In the genomic region with DNA sequence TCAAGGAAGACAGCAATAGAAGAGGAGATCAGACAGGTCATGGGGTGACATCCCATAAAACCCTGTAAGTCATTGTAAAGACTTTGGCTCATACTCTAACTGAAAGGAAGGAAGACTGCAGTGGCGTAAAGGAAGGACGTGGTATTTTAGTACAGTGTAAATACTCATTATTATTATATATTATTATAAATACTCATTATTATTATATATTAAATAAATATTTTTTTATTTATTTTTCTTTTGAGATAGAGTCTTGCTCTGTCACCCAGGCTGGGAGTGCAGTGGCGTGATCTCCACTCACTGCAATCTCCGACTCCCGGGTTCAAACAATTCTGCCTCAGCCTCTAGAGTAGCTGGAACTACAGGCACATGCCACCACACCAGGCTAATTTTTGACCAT, we compare ENCODE assay signal across 37 cellular contexts. TPM values are rescaled to one million over a fixed set of nuclear protein-coding genes. Genes with fewer than 3 reads are reported as not detected.
"Had no signal": no experiment of that assay in that cellular context is flagged by ENCODE, and none has a peak within 500 bp of the region (broad histone marks: within the 10 kb centered on the region; RNA-seq: fewer than 3 reads in every experiment).

No MANE protein-coding gene starts in this region.

- H3K27me3 Mint-ChIP-seq: activated naive CD4-positive, alpha-beta T cell treated with anti-CD3 and anti-CD28 coated beads, Interleukin-2, amount 50 U/mL, for 24 hours had no signal

- H3K27ac ChIP-seq: ascending aorta, cardiac muscle cell, VCaP had no signal

- H3K36me3 Mint-ChIP-seq: activated naive CD4-positive, alpha-beta T cell treated with anti-CD3 and anti-CD28 coated beads, Interleukin-2, amount 50 U/mL, for 24 hours; brain had no signal

- ATAC-seq: activated CD4-positive, alpha-beta T cell treated with anti-CD3 and anti-CD28 coated beads for 36 hours; activated CD4-positive, CD25-positive, alpha-beta regulatory T cell treated with anti-CD3 and anti-CD28 coated beads, Interleukin-2, amount 50 U/mL, for 24 hours; activated CD8-positive, alpha-beta memory T cell treated with anti-CD3 and anti-CD28 coated beads, Interleukin-2, amount 10 ng/mL, durations not matched to agents 7 days and 5 days; activated CD8-positive, alpha-beta T cell treated with anti-CD3 and anti-CD28 coated beads, Interleukin-2, amount 10 ng/mL, durations not matched to agents 7 days and 5 days; activated naive CD8-positive, alpha-beta T cell treated with anti-CD3 and anti-CD28 coated beads, Interleukin-2, amount 50 U/mL, for 24 hours had no signal

- H3K36me3 ChIP-seq: ascending aorta, cardiac muscle cell had no signal

- H3K9me3 ChIP-seq: ascending aorta had no signal

- H3K27me3 ChIP-seq: ascending aorta, cardiac muscle cell had no signal

- H3K4me3 ChIP-seq: ascending aorta, cardiac muscle cell had no signal

- DNase-seq: activated CD4-positive, alpha-beta memory T cell treated with anti-CD3 and anti-CD28 coated beads, Interleukin-2, amount 10 ng/mL, durations not matched to agents 7 days and 5 days; activated CD4-positive, alpha-beta T cell treated with anti-CD3 and anti-CD28 coated beads for 1 hour; activated CD4-positive, alpha-beta T cell treated with anti-CD3 and anti-CD28 coated beads for 36 hours; activated CD4-positive, alpha-beta T cell treated with anti-CD3 and anti-CD28 coated beads for 48 hours; activated CD4-positive, alpha-beta T cell treated with anti-CD3 and anti-CD28 coated beads, Interleukin-2, amount 10 ng/mL, durations not matched to agents 7 days and 5 days; activated CD4-positive, alpha-beta T cell treated with anti-CD3 and anti-CD28 coated beads, Interleukin-2, amount 50 U/mL, for 48 hours; activated CD4-positive, CD25-positive, alpha-beta regulatory T cell; activated CD8-positive, alpha-beta memory T cell treated with anti-CD3 and anti-CD28 coated beads for 24 hours; activated CD8-positive, alpha-beta memory T cell treated with anti-CD3 and anti-CD28 coated beads, Interleukin-2, amount 10 ng/mL, durations not matched to agents 7 days and 5 days; activated CD8-positive, alpha-beta memory T cell treated with anti-CD3 and anti-CD28 coated beads, Interleukin-2, amount 50 U/mL, for 48 hours; activated CD8-positive, alpha-beta T cell treated with anti-CD3 and anti-CD28 coated beads, Interleukin-2, amount 10 ng/mL, durations not matched to agents 7 days and 5 days; activated effector memory CD4-positive, alpha-beta T cell treated with Interleukin-2 at 50 U/mL for 16 hours; activated gamma-delta T cell; activated naive CD4-positive, alpha-beta T cell treated with anti-CD3 and anti-CD28 coated beads, Interleukin-2, amount 10 ng/mL, durations not matched to agents 7 days and 5 days; activated naive CD4-positive, alpha-beta T cell treated with Interleukin-2 at 50 U/mL for 16 hours; activated naive CD8-positive, alpha-beta T cell treated with anti-CD3 and anti-CD28 coated beads, Interleukin-2, amount 10 ng/mL, durations not matched to agents 7 days and 5 days; activated naive CD8-positive, alpha-beta T cell treated with anti-CD3 and anti-CD28 coated beads, Interleukin-2, amount 50 U/mL, for 24 hours; activated T-cell treated with anti-CD3 and anti-CD28 coated beads, Interleukin-2, amount 50 U/mL, for 24 hours; activated T-cell treated with anti-CD3 and anti-CD28 coated beads, Interleukin-2, amount 50 U/mL, for 48 hours; amygdala; anterior cingulate cortex; caudate nucleus; cerebellar nuclear complex; T-helper 2 cell; T-helper 9 cell had no signal

- H3K27ac Mint-ChIP-seq: activated CD4-positive, alpha-beta memory T cell treated with anti-CD3 and anti-CD28 coated beads, Interleukin-2, amount 10 ng/mL, durations not matched to agents 7 days and 5 days; activated CD4-positive, alpha-beta T cell treated with anti-CD3 and anti-CD28 coated beads for 36 hours; activated CD4-positive, alpha-beta T cell treated with anti-CD3 and anti-CD28 coated beads, Interleukin-2, amount 10 ng/mL, durations not matched to agents 7 days and 5 days; activated CD8-positive, alpha-beta memory T cell treated with anti-CD3 and anti-CD28 coated beads, Interleukin-2, amount 10 ng/mL, durations not matched to agents 7 days and 5 days; activated CD8-positive, alpha-beta T cell treated with anti-CD3 and anti-CD28 coated beads, Interleukin-2, amount 10 ng/mL, durations not matched to agents 7 days and 5 days; activated naive CD4-positive, alpha-beta T cell treated with anti-CD3 and anti-CD28 coated beads, Interleukin-2, amount 10 ng/mL, durations not matched to agents 7 days and 5 days; activated naive CD8-positive, alpha-beta T cell; activated naive CD8-positive, alpha-beta T cell treated with anti-CD3 and anti-CD28 coated beads, Interleukin-2, amount 10 ng/mL, durations not matched to agents 7 days and 5 days; activated naive CD8-positive, alpha-beta T cell treated with anti-CD3 and anti-CD28 coated beads, Interleukin-2, amount 50 U/mL, for 24 hours; activated T-cell treated with anti-CD3 and anti-CD28 coated beads, Interleukin-2, amount 50 U/mL, for 24 hours; activated T-helper 2 cell treated with anti-CD3 and anti-CD28 coated beads, Interferon-gamma antibody, Interleukin-2, Interleukin-4, amounts not matched to agents 10 μg/mL and 5 μg/mL and 100 μg/mL, durations not matched to agents 14 hours and 24 hours and 36 hours; brain; T-helper 1 cell treated with Interleukin-12 subunit alpha and Interleukin-12 subunit beta and Interleukin-4 antibody, amounts not matched to agents 30 μg/mL and 1 μg/mL, for 36 hours; T-helper 2 cell treated with Interferon-gamma antibody and Interleukin-4, amounts not matched to agents 5 μg/mL and 100 μg/mL, for 36 hours had no signal

- H3K4me3 Mint-ChIP-seq: activated CD4-positive, alpha-beta memory T cell treated with anti-CD3 and anti-CD28 coated beads, Interleukin-2, amount 10 ng/mL, durations not matched to agents 7 days and 5 days; activated CD4-positive, alpha-beta T cell treated with anti-CD3 and anti-CD28 coated beads for 36 hours; activated CD4-positive, alpha-beta T cell treated with anti-CD3 and anti-CD28 coated beads, Interleukin-2, amount 10 ng/mL, durations not matched to agents 7 days and 5 days; activated CD8-positive, alpha-beta memory T cell treated with anti-CD3 and anti-CD28 coated beads, Interleukin-2, amount 10 ng/mL, durations not matched to agents 7 days and 5 days; activated CD8-positive, alpha-beta T cell treated with anti-CD3 and anti-CD28 coated beads, Interleukin-2, amount 10 ng/mL, durations not matched to agents 7 days and 5 days; activated naive CD4-positive, alpha-beta T cell treated with anti-CD3 and anti-CD28 coated beads, Interleukin-2, amount 10 ng/mL, durations not matched to agents 7 days and 5 days; activated naive CD4-positive, alpha-beta T cell treated with anti-CD3 and anti-CD28 coated beads, Interleukin-2, amount 50 U/mL, for 24 hours; activated naive CD8-positive, alpha-beta T cell; activated naive CD8-positive, alpha-beta T cell treated with anti-CD3 and anti-CD28 coated beads, Interleukin-2, amount 10 ng/mL, durations not matched to agents 7 days and 5 days; activated naive CD8-positive, alpha-beta T cell treated with anti-CD3 and anti-CD28 coated beads, Interleukin-2, amount 50 U/mL, for 24 hours; activated T-cell treated with anti-CD3 and anti-CD28 coated beads, Interleukin-2, amount 50 U/mL, for 24 hours; brain; central memory CD8-positive, alpha-beta T cell; T-helper 1 cell treated with Interleukin-12 subunit alpha and Interleukin-12 subunit beta and Interleukin-4 antibody, amounts not matched to agents 30 μg/mL and 1 μg/mL, for 36 hours; T-helper 2 cell treated with Interferon-gamma antibody and Interleukin-4, amounts not matched to agents 5 μg/mL and 100 μg/mL, for 36 hours had no signal

- H3K9me3 Mint-ChIP-seq: activated naive CD4-positive, alpha-beta T cell treated with anti-CD3 and anti-CD28 coated beads, Interleukin-2, amount 50 U/mL, for 24 hours; activated naive CD8-positive, alpha-beta T cell treated with anti-CD3 and anti-CD28 coated beads, Interleukin-2, amount 50 U/mL, for 24 hours; activated T-cell treated with anti-CD3 and anti-CD28 coated beads, Interleukin-2, amount 50 U/mL, for 24 hours; central memory CD8-positive, alpha-beta T cell had no signal

RNA-seq across cellular contexts. Expression of a gene that starts 26.6 kb away (rescaled TPM):
- total RNA-seq: bronchial epithelial cell had no signal

RNA-seq across cellular contexts. Expression of a gene that starts 41.2 kb away (rescaled TPM):
- total RNA-seq: activated T-helper 2 cell treated with anti-CD3 and anti-CD28 coated beads, Interferon-gamma antibody, Interleukin-2, Interleukin-4, amounts not matched to agents 10 μg/mL and 5 μg/mL and 100 μg/mL, durations not matched to agents 14 hours and 24 hours and 36 hours had no signal
